In the genomic region with DNA sequence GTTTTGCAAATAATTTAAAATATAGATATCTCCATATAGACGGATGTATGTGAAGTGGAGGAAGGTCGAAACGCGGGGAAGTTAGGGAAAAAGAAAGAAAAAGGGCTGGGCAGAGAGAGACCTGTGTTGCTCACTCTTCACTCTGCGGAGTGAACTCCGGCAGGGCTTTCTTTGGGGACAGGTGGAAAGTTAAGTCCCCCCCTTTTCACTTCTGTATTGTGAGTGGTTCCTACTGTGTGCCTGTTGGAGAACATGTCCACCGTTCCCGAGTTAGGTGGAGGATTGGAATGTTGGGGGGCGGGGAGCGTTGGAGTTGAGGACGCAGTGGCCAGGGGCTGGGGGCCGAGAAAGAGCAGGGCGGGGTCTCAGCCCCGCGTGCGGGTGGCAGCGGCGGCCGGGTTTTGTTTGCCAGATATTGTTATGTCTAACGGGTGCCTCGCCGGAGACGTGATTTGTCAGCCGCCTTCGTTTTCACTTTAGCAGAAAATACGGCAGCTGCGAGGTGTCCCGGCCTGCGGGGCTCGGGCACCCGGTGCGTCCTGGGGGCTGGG, we compare ENCODE assay signal across 8 cellular contexts.
A peak's percentile ranks its signal among the peaks of the same experiment; 100 is the strongest.
DNase-seq lines count a peak whose midpoint lies in the region; ATAC-seq lines count a peak whose summit lies in the region.

No MANE protein-coding gene starts in this region.

- peaks cover 98% of the 10 kb centered on the region for H3K27me3 ChIP-seq in ectodermal cell (ENCODE audit: control insufficient read depth, insufficient read depth, low read length, poor library complexity, severe bottlenecking)

- H3K27me3 Mint-ChIP-seq in naive thymus-derived CD8-positive, alpha-beta T cell, result peaks cover 43 to 73% (median 59%) of the 10 kb centered on the region in 5 donors

- ATAC-seq in GM18867 (IDR thresholded peaks at IDR 0.05; ENCODE audit: unreplicated experiment) (peak; percentile 35), GM21737 (IDR thresholded peaks at IDR 0.05; ENCODE audit: unreplicated experiment) (no peak)
- ATAC-seq in naive thymus-derived CD8-positive, alpha-beta T cell, result no peak

- H3K36me3 Mint-ChIP-seq in naive thymus-derived CD8-positive, alpha-beta T cell, result peaks cover 2 to 10% (median 9%) of the 10 kb centered on the region in 3 donors

- no peaks in the 10 kb centered on the region for H3K9me3 ChIP-seq in ectodermal cell (ENCODE audit: control insufficient read depth, low read length)

- peaks cover 0 to 2% (median 0%) of the 10 kb centered on the region in 9 donors for H3K9me3 Mint-ChIP-seq in naive thymus-derived CD8-positive, alpha-beta T cell

- H3K4me1 ChIP-seq in ectodermal cell (ENCODE audit: control insufficient read depth, insufficient read depth, low read length), result peaks cover 14% of the 10 kb centered on the region

- peak overlapping the region in 1 of 10 donors; percentile 9 for H3K27ac Mint-ChIP-seq in naive thymus-derived CD8-positive, alpha-beta T cell

- DNase-seq in Jurkat, Clone E6-1 (ENCODE audit: low read depth, low spot score), result no peak
- no peak for DNase-seq in naive thymus-derived CD8-positive, alpha-beta T cell
- DNase-seq in SHP77 (lab: John Stamatoyannopoulos, UW), result no peak
- DNase-seq in stimulated activated CD8-positive, alpha-beta memory T cell treated with anti-CD3 and anti-CD28 coated beads, Interleukin-4, amount 100 ng/mL, for 48 hours, result no peak
- DNase-seq in activated CD8-positive, alpha-beta memory T cell treated with anti-CD3 and anti-CD28 coated beads, Interleukin-2, amount 50 U/mL, for 48 hours, result no peak

- H3K27ac ChIP-seq in ectodermal cell (ENCODE audit: insufficient read depth, low read depth, low read length, poor library complexity, severe bottlenecking), result no peak overlapping the region

- POLR2A ChIA-PET in naive thymus-derived CD8-positive, alpha-beta T cell (lab: Charles Lee), result no interaction called here

- peaks cover 19 to 32% (median 31%) of the 10 kb centered on the region in 4 donors for H3K4me1 Mint-ChIP-seq in naive thymus-derived CD8-positive, alpha-beta T cell

- H3K4me3 ChIP-seq in Jurkat, Clone E6-1 (ENCODE audit: low read length), result peak overlapping the region; percentile 47
- peak overlapping the region; percentile 41 for H3K4me3 ChIP-seq in ectodermal cell (ENCODE audit: insufficient read depth, low read depth, low read length)

- peak overlapping the region; percentile 64 to 94 (median 83) for H3K4me3 Mint-ChIP-seq in naive thymus-derived CD8-positive, alpha-beta T cell

- 0 to 1% methylated on average over 32 of the region's 32 CpGs for WGBS in ectodermal cell, 2 experiments

- H3K36me3 ChIP-seq in ectodermal cell (ENCODE audit: control insufficient read depth, insufficient read depth, low read length), result no peaks in the 10 kb centered on the region
